19 cellular contexts compared by ENCODE assay signal in the genomic region with DNA sequence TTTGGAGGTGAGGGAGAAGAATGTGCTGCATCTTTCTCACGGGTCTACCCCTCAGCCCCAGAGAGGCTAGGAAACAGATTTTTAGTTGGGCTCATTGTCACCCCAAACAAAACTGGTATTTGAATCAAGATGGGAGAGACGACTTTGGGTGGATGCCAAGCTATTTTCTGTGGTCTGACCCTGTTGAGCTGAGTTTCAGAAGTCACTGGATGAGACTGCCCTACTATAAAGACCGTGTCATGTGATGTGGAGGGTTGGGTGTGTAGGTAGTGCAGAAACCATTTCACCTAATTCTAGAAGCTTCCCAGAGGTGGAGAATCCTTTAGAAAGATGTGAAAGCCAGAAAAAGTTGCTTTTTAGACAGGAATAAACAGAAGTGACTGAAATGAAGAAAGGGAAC.
"Had no signal": no experiment of that assay in that cellular context is flagged by ENCODE, and none has a peak within 500 bp of the region (broad histone marks: within the 10 kb centered on the region; RNA-seq: fewer than 3 reads in every experiment).

No MANE protein-coding gene starts in this region.

- ATAC-seq: foreskin keratinocyte; left colon; left ventricle myocardium superior; naive thymus-derived CD4-positive, alpha-beta T cell had no signal

- H3K9me3 ChIP-seq: colonic mucosa, ovary, right atrium auricular region, sigmoid colon, testis, tibial nerve had no signal

- DNase-seq: cerebellar nuclear complex; colonic mucosa; dermis blood vessel endothelial cell; erythroblast; foreskin keratinocyte; left colon; left ventricle myocardium superior; mesendoderm; naive thymus-derived CD4-positive, alpha-beta T cell; ovary; sigmoid colon; stimulated activated naive CD4-positive, alpha-beta T cell treated with Interleukin-2 at 50 U/mL for 16 hours; testis had no signal

- H3K27ac ChIP-seq: colonic mucosa, foreskin keratinocyte, hepatocyte, ovary, right atrium auricular region, sigmoid colon, skin epidermis, testis, tibial nerve had no signal

- H3K27me3 Mint-ChIP-seq: naive thymus-derived CD4-positive, alpha-beta T cell had no signal

- H3K4me1 ChIP-seq: colonic mucosa, foreskin keratinocyte, sigmoid colon had no signal

- H3K4me3 ChIP-seq: colonic mucosa, hepatocyte, lung, ovary, right atrium auricular region, sigmoid colon, skin epidermis, testis, tibial nerve had no signal

- H3K4me3 Mint-ChIP-seq: naive thymus-derived CD4-positive, alpha-beta T cell; neural crest cell had no signal

- H3K4me2 ChIP-seq: hepatocyte had no signal

- H3K27me3 ChIP-seq: colonic mucosa, foreskin keratinocyte, hepatocyte, ovary, right atrium auricular region, sigmoid colon, testis, tibial nerve had no signal

- H2AFZ ChIP-seq: hepatocyte had no signal

- H3K79me2 ChIP-seq: hepatocyte had no signal

- H3K9me3 Mint-ChIP-seq: naive thymus-derived CD4-positive, alpha-beta T cell; neural crest cell had no signal

- H3K36me3 ChIP-seq: colonic mucosa, ovary, right atrium auricular region had no signal
